Comparison of ENCODE assay signal across 8 cellular contexts in genomic region chr1:61337981-61338848, GRCh38.
DNase-seq lines count a peak whose midpoint lies in the region; ATAC-seq and TF ChIP-seq lines count a peak whose summit lies in the region.

No MANE protein-coding gene starts in this region.

- ATAC-seq in GM21390 (IDR thresholded peaks at IDR 0.05; ENCODE audit: unreplicated experiment) (no peak), GM21723 (IDR thresholded peaks at IDR 0.05; ENCODE audit: unreplicated experiment) (no peak)

- peak overlapping the region; percentile 43 for H3K27ac ChIP-seq in VCaP

- DNase-seq in EL (peak; percentile 90), NCI-H1105 treated with DMSO at 0.1 percent for 48 hours (lab: John Stamatoyannopoulos, UW) (peak; percentile 82), globus pallidus (ENCODE audit: low spot score) (peak; percentile 94), occipital lobe (lab: John Stamatoyannopoulos, UW) (peak; percentile 68), GM13976 (ENCODE audit: low spot score) (no peak)

- in situ Hi-C loops in GM13976 (cut with MboI; ENCODE audit: low sequenced_read_pairs, unreplicated experiment): no loop called here

- TF ChIP-seq CTCF in VCaP (conservative IDR thresholded peaks at IDR 0.05) (peak; percentile 89), GM13976 (IDR thresholded peaks at IDR 0.05; ENCODE audit: borderline replicate concordance, control extremely low read depth, extremely low read depth, insufficient read depth, missing control alignments) (no peak)
